2 cellular contexts compared by ENCODE assay signal in the genomic region with DNA sequence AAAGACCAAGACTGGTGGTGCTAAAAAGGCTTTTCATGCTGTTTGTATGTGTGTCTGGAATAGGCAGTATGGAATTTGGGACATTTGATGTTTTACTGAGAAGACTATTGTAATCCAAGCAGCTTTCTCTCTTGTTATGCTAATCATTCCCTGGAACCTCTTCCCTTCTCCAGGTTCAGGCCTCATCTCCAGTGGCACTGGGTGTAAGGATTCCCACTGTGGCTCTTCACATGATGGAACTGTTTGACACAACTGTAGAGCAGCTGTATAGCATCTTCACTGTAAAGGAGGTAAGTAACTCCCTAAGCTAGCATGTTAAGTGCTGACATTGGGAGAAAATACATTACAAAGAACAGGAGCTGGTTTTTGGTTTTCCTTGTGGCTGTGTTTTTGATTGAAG.
A peak's percentile ranks its signal among the peaks of the same experiment; 100 is the strongest.
TF ChIP-seq lines count a peak whose summit lies in the region.

No MANE protein-coding gene starts in this region.

TF ChIP-seq in HepG2, 621 proteins besides CTCF, POLR2A, EP300 and RAD21:
- peak; percentile 38 for TF ChIP-seq POLR2AphosphoS5 (IDR thresholded peaks at IDR 0.05; ENCODE audit: low read depth, low read length)
- TF ChIP-seq ZNF605 (CRISPR knock-in tag; IDR thresholded peaks at IDR 0.05): peak; percentile 6; the same call in 1 of the 2 replicates
- TF ChIP-seq, protein P1, sequence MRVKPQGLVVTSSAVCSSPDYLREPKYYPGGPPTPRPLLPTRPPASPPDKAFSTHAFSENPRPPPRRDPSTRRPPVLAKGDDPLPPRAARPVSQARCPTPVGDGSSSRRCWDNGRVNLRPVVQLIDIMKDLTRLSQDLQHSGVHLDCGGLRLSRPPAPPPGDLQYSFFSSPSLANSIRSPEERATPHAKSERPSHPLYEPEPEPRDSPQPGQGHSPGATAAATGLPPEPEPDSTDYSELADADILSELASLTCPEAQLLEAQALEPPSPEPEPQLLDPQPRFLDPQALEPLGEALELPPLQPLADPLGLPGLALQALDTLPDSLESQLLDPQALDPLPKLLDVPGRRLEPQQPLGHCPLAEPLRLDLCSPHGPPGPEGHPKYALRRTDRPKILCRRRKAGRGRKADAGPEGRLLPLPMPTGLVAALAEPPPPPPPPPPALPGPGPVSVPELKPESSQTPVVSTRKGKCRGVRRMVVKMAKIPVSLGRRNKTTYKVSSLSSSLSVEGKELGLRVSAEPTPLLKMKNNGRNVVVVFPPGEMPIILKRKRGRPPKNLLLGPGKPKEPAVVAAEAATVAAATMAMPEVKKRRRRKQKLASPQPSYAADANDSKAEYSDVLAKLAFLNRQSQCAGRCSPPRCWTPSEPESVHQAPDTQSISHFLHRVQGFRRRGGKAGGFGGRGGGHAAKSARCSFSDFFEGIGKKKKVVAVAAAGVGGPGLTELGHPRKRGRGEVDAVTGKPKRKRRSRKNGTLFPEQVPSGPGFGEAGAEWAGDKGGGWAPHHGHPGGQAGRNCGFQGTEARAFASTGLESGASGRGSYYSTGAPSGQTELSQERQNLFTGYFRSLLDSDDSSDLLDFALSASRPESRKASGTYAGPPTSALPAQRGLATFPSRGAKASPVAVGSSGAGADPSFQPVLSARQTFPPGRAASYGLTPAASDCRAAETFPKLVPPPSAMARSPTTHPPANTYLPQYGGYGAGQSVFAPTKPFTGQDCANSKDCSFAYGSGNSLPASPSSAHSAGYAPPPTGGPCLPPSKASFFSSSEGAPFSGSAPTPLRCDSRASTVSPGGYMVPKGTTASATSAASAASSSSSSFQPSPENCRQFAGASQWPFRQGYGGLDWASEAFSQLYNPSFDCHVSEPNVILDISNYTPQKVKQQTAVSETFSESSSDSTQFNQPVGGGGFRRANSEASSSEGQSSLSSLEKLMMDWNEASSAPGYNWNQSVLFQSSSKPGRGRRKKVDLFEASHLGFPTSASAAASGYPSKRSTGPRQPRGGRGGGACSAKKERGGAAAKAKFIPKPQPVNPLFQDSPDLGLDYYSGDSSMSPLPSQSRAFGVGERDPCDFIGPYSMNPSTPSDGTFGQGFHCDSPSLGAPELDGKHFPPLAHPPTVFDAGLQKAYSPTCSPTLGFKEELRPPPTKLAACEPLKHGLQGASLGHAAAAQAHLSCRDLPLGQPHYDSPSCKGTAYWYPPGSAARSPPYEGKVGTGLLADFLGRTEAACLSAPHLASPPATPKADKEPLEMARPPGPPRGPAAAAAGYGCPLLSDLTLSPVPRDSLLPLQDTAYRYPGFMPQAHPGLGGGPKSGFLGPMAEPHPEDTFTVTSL (CRISPR knock-in tag; IDR thresholded peaks at IDR 0.05; ENCODE audit: borderline replicate concordance): no peak
- TF ChIP-seq ZFX (CRISPR knock-in tag; IDR thresholded peaks at IDR 0.05; ENCODE audit: low read depth): no peak
- TF ChIP-seq, protein P2, sequence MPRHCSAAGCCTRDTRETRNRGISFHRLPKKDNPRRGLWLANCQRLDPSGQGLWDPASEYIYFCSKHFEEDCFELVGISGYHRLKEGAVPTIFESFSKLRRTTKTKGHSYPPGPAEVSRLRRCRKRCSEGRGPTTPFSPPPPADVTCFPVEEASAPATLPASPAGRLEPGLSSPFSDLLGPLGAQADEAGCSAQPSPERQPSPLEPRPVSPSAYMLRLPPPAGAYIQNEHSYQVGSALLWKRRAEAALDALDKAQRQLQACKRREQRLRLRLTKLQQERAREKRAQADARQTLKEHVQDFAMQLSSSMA (CRISPR knock-in tag; IDR thresholded peaks at IDR 0.05): no peak
- TF ChIP-seq CCAR2 (optimal IDR thresholded peaks at IDR 0.05; ENCODE audit: low read depth, low read length): no peak
- TF ChIP-seq SRY (CRISPR knock-in tag; IDR thresholded peaks at IDR 0.05): no peak
- 0 out of 4 replicates have a peak, but pooled peaks have one; percentile 1 to 24 for TF ChIP-seq MAFK (conservative IDR thresholded peaks at IDR 0.05 in 1 of 2, IDR thresholded peaks at IDR 0.05 in 1 of 2; ENCODE audit: low read length in 2 of 2)

TF ChIP-seq in WTC11, 78 proteins besides CTCF, POLR2A, EP300 and RAD21 (continued from another document):
- TF ChIP-seq, protein P3, sequence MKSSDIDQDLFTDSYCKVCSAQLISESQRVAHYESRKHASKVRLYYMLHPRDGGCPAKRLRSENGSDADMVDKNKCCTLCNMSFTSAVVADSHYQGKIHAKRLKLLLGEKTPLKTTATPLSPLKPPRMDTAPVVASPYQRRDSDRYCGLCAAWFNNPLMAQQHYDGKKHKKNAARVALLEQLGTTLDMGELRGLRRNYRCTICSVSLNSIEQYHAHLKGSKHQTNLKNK (CRISPR knock-in tag; IDR thresholded peaks at IDR 0.05): no peak
- TF ChIP-seq, protein P4, sequence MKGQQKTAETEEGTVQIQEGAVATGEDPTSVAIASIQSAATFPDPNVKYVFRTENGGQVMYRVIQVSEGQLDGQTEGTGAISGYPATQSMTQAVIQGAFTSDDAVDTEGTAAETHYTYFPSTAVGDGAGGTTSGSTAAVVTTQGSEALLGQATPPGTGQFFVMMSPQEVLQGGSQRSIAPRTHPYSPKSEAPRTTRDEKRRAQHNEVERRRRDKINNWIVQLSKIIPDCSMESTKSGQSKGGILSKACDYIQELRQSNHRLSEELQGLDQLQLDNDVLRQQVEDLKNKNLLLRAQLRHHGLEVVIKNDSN (CRISPR knock-in tag; IDR thresholded peaks at IDR 0.05): no peak
- TF ChIP-seq SMAD3 (CRISPR knock-in tag; IDR thresholded peaks at IDR 0.05; ENCODE audit: borderline replicate concordance) (no peak), CREB1 (CRISPR knock-in tag; IDR thresholded peaks at IDR 0.05) (no peak), NR2C2 (CRISPR knock-in tag; IDR thresholded peaks at IDR 0.05) (no peak), SOX15 (CRISPR knock-in tag; IDR thresholded peaks at IDR 0.05) (no peak), ZNF317 (CRISPR knock-in tag; IDR thresholded peaks at IDR 0.05; ENCODE audit: borderline replicate concordance, low read depth) (no peak), NFE2L1 (CRISPR knock-in tag; IDR thresholded peaks at IDR 0.05) (no peak), MXD4 (CRISPR knock-in tag; IDR thresholded peaks at IDR 0.05; ENCODE audit: borderline replicate concordance) (no peak)
- TF ChIP-seq, protein P5, sequence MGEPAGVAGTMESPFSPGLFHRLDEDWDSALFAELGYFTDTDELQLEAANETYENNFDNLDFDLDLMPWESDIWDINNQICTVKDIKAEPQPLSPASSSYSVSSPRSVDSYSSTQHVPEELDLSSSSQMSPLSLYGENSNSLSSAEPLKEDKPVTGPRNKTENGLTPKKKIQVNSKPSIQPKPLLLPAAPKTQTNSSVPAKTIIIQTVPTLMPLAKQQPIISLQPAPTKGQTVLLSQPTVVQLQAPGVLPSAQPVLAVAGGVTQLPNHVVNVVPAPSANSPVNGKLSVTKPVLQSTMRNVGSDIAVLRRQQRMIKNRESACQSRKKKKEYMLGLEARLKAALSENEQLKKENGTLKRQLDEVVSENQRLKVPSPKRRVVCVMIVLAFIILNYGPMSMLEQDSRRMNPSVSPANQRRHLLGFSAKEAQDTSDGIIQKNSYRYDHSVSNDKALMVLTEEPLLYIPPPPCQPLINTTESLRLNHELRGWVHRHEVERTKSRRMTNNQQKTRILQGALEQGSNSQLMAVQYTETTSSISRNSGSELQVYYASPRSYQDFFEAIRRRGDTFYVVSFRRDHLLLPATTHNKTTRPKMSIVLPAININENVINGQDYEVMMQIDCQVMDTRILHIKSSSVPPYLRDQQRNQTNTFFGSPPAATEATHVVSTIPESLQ (CRISPR knock-in tag; IDR thresholded peaks at IDR 0.05): no peak
- TF ChIP-seq, protein P6, sequence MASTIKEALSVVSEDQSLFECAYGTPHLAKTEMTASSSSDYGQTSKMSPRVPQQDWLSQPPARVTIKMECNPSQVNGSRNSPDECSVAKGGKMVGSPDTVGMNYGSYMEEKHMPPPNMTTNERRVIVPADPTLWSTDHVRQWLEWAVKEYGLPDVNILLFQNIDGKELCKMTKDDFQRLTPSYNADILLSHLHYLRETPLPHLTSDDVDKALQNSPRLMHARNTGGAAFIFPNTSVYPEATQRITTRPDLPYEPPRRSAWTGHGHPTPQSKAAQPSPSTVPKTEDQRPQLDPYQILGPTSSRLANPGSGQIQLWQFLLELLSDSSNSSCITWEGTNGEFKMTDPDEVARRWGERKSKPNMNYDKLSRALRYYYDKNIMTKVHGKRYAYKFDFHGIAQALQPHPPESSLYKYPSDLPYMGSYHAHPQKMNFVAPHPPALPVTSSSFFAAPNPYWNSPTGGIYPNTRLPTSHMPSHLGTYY (CRISPR knock-in tag; IDR thresholded peaks at IDR 0.05): no peak
